In genomic region chr10:128373071-128373749, GRCh38 we compare ENCODE assay signal across 15 cellular contexts.
A peak's percentile ranks its signal among the peaks of the same experiment; 100 is the strongest.
DNase-seq lines count a peak whose midpoint lies in the region; ATAC-seq and TF ChIP-seq lines count a peak whose summit lies in the region.
"Had no signal": no experiment of that assay in that cellular context is flagged by ENCODE, and none has a peak within 500 bp of the region (broad histone marks: within the 10 kb centered on the region; RNA-seq: fewer than 3 reads in every experiment).

No MANE protein-coding gene starts in this region.

- TF ChIP-seq CTCF in GM10248 (IDR thresholded peaks at IDR 0.05; ENCODE audit: control extremely low read depth, extremely low read depth, low read depth, missing control alignments): no peak

- POLR2A ChIA-PET in GM10248 (lab: Yijun Ruan, JAX): no interaction called here

- ATAC-seq in GM19023 (IDR thresholded peaks at IDR 0.05; ENCODE audit: unreplicated experiment) (peak; percentile 91), HG02571 (IDR thresholded peaks at IDR 0.05; ENCODE audit: unreplicated experiment) (peak; percentile 87), HG03342 (IDR thresholded peaks at IDR 0.05; ENCODE audit: unreplicated experiment) (peak; percentile 90)
- ATAC-seq: foreskin keratinocyte, left ventricle myocardium superior, pancreas, T-helper 17 cell had no signal

- peak; percentile 38 for DNase-seq in GM10248 (ENCODE audit: extremely low spot score)
- DNase-seq in NCI-H2227 treated with DMSO at 0.1 percent for 48 hours (lab: John Stamatoyannopoulos, UW): no peak
- DNase-seq in NOMO-1 treated with DMSO at 0.1 percent for 48 hours (lab: John Stamatoyannopoulos, UW; ENCODE audit: unreplicated experiment): no peak
- no peak for DNase-seq in effector CD4-positive, alpha-beta T cell
- no peak for DNase-seq in nucleus accumbens (lab: John Stamatoyannopoulos, UW)
- DNase-seq: activated T-cell treated with anti-CD3 and anti-CD28 coated beads, Interleukin-2, amount 50 U/mL, for 1 hour; cerebellar nuclear complex; foreskin keratinocyte; left ventricle myocardium superior; pancreas; stimulated activated CD4-positive, alpha-beta T cell treated with anti-CD3 and anti-CD28 coated beads, Interleukin-1b, Interleukin-23, amount 100 ng/mL, for 48 hours; T-helper 17 cell had no signal

- CTCF ChIA-PET in GM10248 (lab: Yijun Ruan, JAX): no interaction called here
